16 cellular contexts compared by ENCODE assay signal in genomic region chr5:150632305-150633160, GRCh38. TPM values are rescaled to one million over a fixed set of nuclear protein-coding genes. Genes with fewer than 3 reads are reported as not detected.
DNase-seq lines count a peak whose midpoint lies in the region; ATAC-seq and TF ChIP-seq lines count a peak whose summit lies in the region.
"Had no signal": no experiment of that assay in that cellular context is flagged by ENCODE, and none has a peak within 500 bp of the region (broad histone marks: within the 10 kb centered on the region; RNA-seq: fewer than 3 reads in every experiment).

No MANE protein-coding gene starts in this region.

- DNase-seq in HFFc6 (peak; percentile 24), adipocyte (ENCODE audit: low read depth) (peak; percentile 41), heart left ventricle (peak in 2 of 5 donors; percentile 45 to 71), retina (no peak), CD14-positive monocyte (ENCODE audit: low spot score) (no peak)
- DNase-seq in effector memory CD8-positive, alpha-beta T cell = no peak
- DNase-seq: activated CD4-positive, alpha-beta T cell treated with anti-CD3 and anti-CD28 coated beads for 36 hours; C1 segment of cervical spinal cord; central memory CD4-positive, alpha-beta T cell; NCI-H146; T-cell had no signal

- peak overlapping the region; percentile 58 to 100 (median 98) for H3K27ac ChIP-seq in heart left ventricle
- H3K27ac ChIP-seq in skeletal muscle tissue (ENCODE audit: low read depth, low read length) = peak overlapping the region; percentile 100

- H3K36me3 ChIP-seq in adipocyte (ENCODE audit: control insufficient read depth, insufficient read depth, low read length, severe bottlenecking) = no peaks in the 10 kb centered on the region
- H3K36me3 ChIP-seq in heart left ventricle = peaks cover 0 to 32% (median 4%) of the 10 kb centered on the region in 9 donors
- peaks cover 4 to 18% (median 15%) of the 10 kb centered on the region in 3 donors for H3K36me3 ChIP-seq in skeletal muscle tissue (ENCODE audit: control insufficient read depth in 3 of 3, insufficient read depth in 3 of 3, low read length in 3 of 3)

- peak in 1 of 2 donors; percentile 11 for TF ChIP-seq POLR2A in heart left ventricle (IDR thresholded peaks at IDR 0.05)

- H3K36me3 Mint-ChIP-seq in HFFc6 (ENCODE audit: low read depth) (no peaks in the 10 kb centered on the region), CD14-positive monocyte (no peaks in the 10 kb centered on the region)
- no peaks in the 10 kb centered on the region for H3K36me3 Mint-ChIP-seq in effector memory CD8-positive, alpha-beta T cell (ENCODE audit: insufficient read depth)
- H3K36me3 Mint-ChIP-seq: T-cell had no signal

- intact Hi-C loops in heart left ventricle (cut with DNase I) (no loop called here), CD14-positive monocyte (cut with micrococcal nuclease) (no loop called here)

- WGBS in heart left ventricle, 4 donors = 41 to 44% (median 42%) methylated on average over 10 of the region's 10 CpGs

- H3K9me3 Mint-ChIP-seq in HFFc6 (no peaks in the 10 kb centered on the region), CD14-positive monocyte (peaks cover 0 to 2% (median 0%) of the 10 kb centered on the region in 7 donors)
- H3K9me3 Mint-ChIP-seq in effector memory CD8-positive, alpha-beta T cell = no peaks in the 10 kb centered on the region
- H3K9me3 Mint-ChIP-seq: stimulated activated memory B cell treated with anti-CD40 and anti-IgM and Interleukin-4, amounts not matched to agents 10 μg/mL and 1 μg/mL and 100 μg/mL, for 72 hours; T-cell had no signal

- H3K4me1 ChIP-seq in adipocyte (ENCODE audit: control insufficient read depth, insufficient read depth, low read length) = peaks cover 56% of the 10 kb centered on the region
- peaks cover 18 to 94% (median 69%) of the 10 kb centered on the region in 12 donors for H3K4me1 ChIP-seq in heart left ventricle
- peaks cover 81 to 98% (median 91%) of the 10 kb centered on the region in 3 donors for H3K4me1 ChIP-seq in skeletal muscle tissue (ENCODE audit: control insufficient read depth in 3 of 3, insufficient read depth in 3 of 3, low read length in 3 of 3)

- H3K27me3 ChIP-seq in adipocyte (replicated peaks; ENCODE audit: control insufficient read depth, insufficient read depth, low read length) = no peaks in the 10 kb centered on the region
- no peaks in the 10 kb centered on the region for H3K27me3 ChIP-seq in heart left ventricle
- no peaks in the 10 kb centered on the region for H3K27me3 ChIP-seq in skeletal muscle tissue (ENCODE audit: control insufficient read depth in 3 of 3, insufficient read depth in 3 of 3, low read length in 3 of 3)

- H3K9me3 ChIP-seq in adipocyte (ENCODE audit: control insufficient read depth, low read length) = no peaks in the 10 kb centered on the region
- no peaks in the 10 kb centered on the region for H3K9me3 ChIP-seq in heart left ventricle
- H3K9me3 ChIP-seq in skeletal muscle tissue (ENCODE audit: control insufficient read depth in 3 of 3, low read length in 3 of 3) = no peaks in the 10 kb centered on the region

- H3K4me3 Mint-ChIP-seq in HFFc6 = no peak overlapping the region
- H3K4me3 Mint-ChIP-seq in effector memory CD8-positive, alpha-beta T cell = no peak overlapping the region
- H3K4me3 Mint-ChIP-seq in CD14-positive monocyte = no peak overlapping the region
- H3K4me3 Mint-ChIP-seq: activated CD4-positive, alpha-beta T cell treated with anti-CD3 and anti-CD28 coated beads for 36 hours; stimulated activated memory B cell treated with anti-CD40 and anti-IgM and Interleukin-4, amounts not matched to agents 10 μg/mL and 1 μg/mL and 100 μg/mL, for 72 hours; T-cell had no signal

- no peak for TF ChIP-seq CTCF in HFFc6 (IDR thresholded peaks at IDR 0.05)
- no peak for TF ChIP-seq CTCF in heart left ventricle (IDR thresholded peaks at IDR 0.05)
- no peak for TF ChIP-seq CTCF in CD14-positive monocyte (IDR thresholded peaks at IDR 0.05)

- H3K4me3 ChIP-seq in adipocyte (ENCODE audit: low read length) = no peak overlapping the region
- H3K4me3 ChIP-seq in heart left ventricle = no peak overlapping the region
- peak overlapping the region; percentile 14 to 46 (median 35) for H3K4me3 ChIP-seq in skeletal muscle tissue (ENCODE audit: low read length in 3 of 3)

- H3K4me1 Mint-ChIP-seq in HFFc6 (ENCODE audit: low read depth) = peaks cover 73% of the 10 kb centered on the region
- H3K4me1 Mint-ChIP-seq in effector memory CD8-positive, alpha-beta T cell (ENCODE audit: low read depth in 2 of 2) = no peaks in the 10 kb centered on the region
- peaks cover 9% of the 10 kb centered on the region for H3K4me1 Mint-ChIP-seq in CD14-positive monocyte
- H3K4me1 Mint-ChIP-seq: activated CD4-positive, alpha-beta T cell treated with anti-CD3 and anti-CD28 coated beads for 36 hours; T-cell had no signal

- ATAC-seq in heart left ventricle (peak; percentile 58 to 73 (median 66)), HG03571 (IDR thresholded peaks at IDR 0.05; ENCODE audit: unreplicated experiment) (no peak)
- no peak for ATAC-seq in effector memory CD8-positive, alpha-beta T cell (replicated peaks)
- ATAC-seq: activated CD4-positive, alpha-beta T cell treated with anti-CD3 and anti-CD28 coated beads for 36 hours; HepG2; stimulated activated memory B cell treated with anti-CD40 and anti-IgM and Interleukin-4, amounts not matched to agents 10 μg/mL and 1 μg/mL and 100 μg/mL, for 72 hours; T-cell had no signal

- H3K27ac Mint-ChIP-seq in HFFc6 (peak overlapping the region; percentile 11; the same call in 1 of the 2 replicates), CD14-positive monocyte (no peak overlapping the region)
- H3K27ac Mint-ChIP-seq in effector memory CD8-positive, alpha-beta T cell = no peak overlapping the region
- H3K27ac Mint-ChIP-seq: activated CD4-positive, alpha-beta T cell treated with anti-CD3 and anti-CD28 coated beads for 36 hours; stimulated activated memory B cell treated with anti-CD40 and anti-IgM and Interleukin-4, amounts not matched to agents 10 μg/mL and 1 μg/mL and 100 μg/mL, for 72 hours; T-cell had no signal

- H3K27me3 Mint-ChIP-seq in HFFc6 (ENCODE audit: insufficient read depth) = peaks cover 11% of the 10 kb centered on the region
- peaks cover 25 to 64% of the 10 kb centered on the region in 2 donors for H3K27me3 Mint-ChIP-seq in effector memory CD8-positive, alpha-beta T cell
- peaks cover 2 to 10% (median 7%) of the 10 kb centered on the region in 3 donors for H3K27me3 Mint-ChIP-seq in CD14-positive monocyte (ENCODE audit: low read depth in 3 of 3)
- H3K27me3 Mint-ChIP-seq: stimulated activated memory B cell treated with anti-CD40 and anti-IgM and Interleukin-4, amounts not matched to agents 10 μg/mL and 1 μg/mL and 100 μg/mL, for 72 hours had no signal

- H3K9ac ChIP-seq in adipocyte (ENCODE audit: low read length) (no peak overlapping the region), skeletal muscle tissue (ENCODE audit: low read depth in 1 of 3, low read length in 3 of 3) (peak overlapping the region; percentile 62 to 100 (median 79))

RNA-seq across cellular contexts. Expression of gene SYNPO, which starts 7.9 kb away (rescaled TPM):
- total RNA-seq in HFFc6 (2021; fragmentation: NEBNext Ultra II Directional; extraction: Animal tissue kit (Norgen Biotek cat#: 25700)) = 10 to 100 TPM; 35.6 to 50.7 (median 47.8) TPM
- total RNA-seq in heart left ventricle = 100 to 1,000 TPM; 444 to 782 (median 590) TPM
- 100 to 1,000 TPM; 304 to 791 TPM for polyA plus RNA-seq in heart left ventricle
- 6.3 TPM for total RNA-seq in skeletal muscle tissue
- not detected for polyA plus RNA-seq in CD14-positive monocyte
- polyA plus RNA-seq: neural cell had no signal

RNA-seq across cellular contexts. Expression of gene MYOZ3, which starts 28.5 kb away (rescaled TPM):
- total RNA-seq in HFFc6 (2021; fragmentation: NEBNext Ultra II Directional; extraction: Animal tissue kit (Norgen Biotek cat#: 25700)) = under 1 TPM in 2 of 6 experiments, not detected in 4; 0.05 to 0.14 TPM
- total RNA-seq in heart left ventricle (10 to 100 TPM in 1 of 9 donors, 1 to 10 TPM in 8; 1.8 to 10.2 (median 5.1) TPM), skeletal muscle tissue (4.7 TPM)
- polyA plus RNA-seq in heart left ventricle (1 to 10 TPM; 1.2 to 4.6 TPM), CD14-positive monocyte (not detected)
- total RNA-seq: HepG2, T-cell had no signal
- polyA plus RNA-seq: neural cell had no signal

Comparison
In these comparisons a context has a peak if more than half of its experiments do, and no peak if none do; other contexts are left out.
1. DNase-seq: peak in HFFc6 (single experiment) and adipocyte (single experiment); none in effector memory CD8-positive, alpha-beta T cell (0 of 3), retina (single experiment) and CD14-positive monocyte (single experiment).
2. H3K4me3 ChIP-seq: peak in skeletal muscle tissue (3 of 3); none in adipocyte (single experiment) and heart left ventricle (0 of 12).
3. ATAC-seq: peak in heart left ventricle (4 of 4); none in effector memory CD8-positive, alpha-beta T cell (single experiment) and HG03571 (single experiment).
4. RNA of gene SYNPO, which starts 7.9 kb away (total RNA-seq): 444 to 782 TPM in heart left ventricle; 35.6 to 50.7 TPM in HFFc6 and 6.3 TPM in skeletal muscle tissue (single experiment); every median in the first group is over 4 times any median in the second.